8 cellular contexts compared by ENCODE assay signal in the genomic region with DNA sequence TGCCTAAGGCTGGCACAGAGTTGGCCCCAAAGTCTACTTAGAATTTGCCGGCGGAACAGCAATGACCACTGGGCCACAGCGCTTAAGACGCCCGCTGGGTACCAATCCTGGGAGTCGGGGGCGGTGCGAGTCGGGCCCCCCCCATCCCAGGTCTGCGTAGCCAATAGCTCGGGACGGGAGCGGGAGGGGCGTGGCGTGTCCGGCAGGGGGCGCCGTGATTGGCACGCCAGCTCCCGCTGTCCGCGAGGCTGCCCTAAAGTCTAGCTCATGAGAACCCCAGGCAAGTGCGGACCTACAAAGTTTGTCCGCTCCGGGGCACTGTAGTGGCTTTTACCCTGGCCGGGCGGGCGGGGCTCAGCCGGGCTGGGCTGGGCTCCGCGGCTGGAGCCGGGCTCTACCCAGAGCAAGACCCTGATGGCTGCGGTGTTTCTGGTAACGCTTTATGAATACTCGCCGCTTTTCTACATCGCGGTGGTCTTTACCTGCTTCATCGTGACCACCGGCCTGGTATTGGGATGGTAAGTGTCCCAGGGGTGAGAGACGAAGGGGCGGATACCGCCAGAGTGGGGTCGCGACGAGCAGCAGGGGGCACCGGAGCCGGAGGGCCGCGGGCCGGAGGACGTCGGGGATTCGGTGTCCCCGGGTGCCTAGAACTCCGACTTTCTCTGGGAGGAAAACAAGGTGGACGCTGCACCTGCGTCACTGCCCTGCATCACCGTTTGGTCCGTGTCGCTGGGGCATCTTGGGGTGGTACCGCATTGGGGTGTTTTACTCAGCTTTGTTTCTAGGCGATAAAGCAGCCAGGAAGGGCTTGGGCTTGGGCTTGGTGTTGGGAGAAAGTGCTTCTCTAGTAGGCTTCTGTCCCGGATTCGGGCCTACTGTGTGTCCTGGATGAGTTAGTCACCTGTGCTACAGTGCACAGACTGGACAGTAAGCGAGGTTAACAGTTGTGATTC. TPM values are rescaled to one million over a fixed set of nuclear protein-coding genes. Genes with fewer than 3 reads are reported as not detected.
DNase-seq lines count a peak whose midpoint lies in the region; TF ChIP-seq lines count a peak whose summit lies in the region.

A gene with protein sequence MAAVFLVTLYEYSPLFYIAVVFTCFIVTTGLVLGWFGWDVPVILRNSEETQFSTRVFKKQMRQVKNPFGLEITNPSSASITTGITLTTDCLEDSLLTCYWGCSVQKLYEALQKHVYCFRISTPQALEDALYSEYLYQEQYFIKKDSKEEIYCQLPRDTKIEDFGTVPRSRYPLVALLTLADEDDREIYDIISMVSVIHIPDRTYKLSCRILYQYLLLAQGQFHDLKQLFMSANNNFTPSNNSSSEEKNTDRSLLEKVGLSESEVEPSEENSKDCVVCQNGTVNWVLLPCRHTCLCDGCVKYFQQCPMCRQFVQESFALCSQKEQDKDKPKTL (plus strand): TSS at position 361 of the 956 bp plus-strand sequence. CDS start 54 bp downstream, at position 415.

- peaks cover 21% of the 10 kb centered on the region for H3K36me3 Mint-ChIP-seq in nephron (ENCODE audit: low read depth)
- peaks cover 12% of the 10 kb centered on the region for H3K36me3 Mint-ChIP-seq in stimulated activated naive CD8-positive, alpha-beta T cell treated with anti-CD3 and anti-CD28 coated beads, Interleukin-15, Interleukin-2, amounts not matched to agents 100 ng/mL and 50 ng/mL, for 24 hours (ENCODE audit: low read depth)

- H3K4me1 ChIP-seq in Loucy (ENCODE audit: insufficient read depth, low read length, poor library complexity, severe bottlenecking): peaks cover 32% of the 10 kb centered on the region

- peak; percentile 72 for TF ChIP-seq POLR2A in Raji (IDR thresholded peaks at IDR 0.05; ENCODE audit: insufficient read depth, low read depth, low read length)

- no peaks in the 10 kb centered on the region for H3K9me3 ChIP-seq in Loucy (ENCODE audit: insufficient read depth, low read depth, low read length)

- H3K4me3 ChIP-seq in H7 (ENCODE audit: insufficient read depth, low read depth, low read length): peak within 1 kb of the TSS; percentile 94
- H3K4me3 ChIP-seq in Loucy (ENCODE audit: low read length, poor library complexity, severe bottlenecking): peak within 1 kb of the TSS; percentile 86

- TF ChIP-seq CTCF in Loucy (conservative IDR thresholded peaks at IDR 0.05; ENCODE audit: low read length) (peak; percentile 34), nephron (IDR thresholded peaks at IDR 0.05; ENCODE audit: unreplicated experiment in 3 of 3) (peak; percentile 48 to 65 (median 50))

- DNase-seq in G401 (ENCODE audit: low spot score) (peak; percentile 98), H7 (peak; percentile 96), fibroblast of peridontal ligament (ENCODE audit: extremely low read depth) (peak; percentile 97)
- peak; percentile 96 for DNase-seq in activated T-helper 9 cell treated with anti-CD3 and anti-CD28 coated beads, Interleukin-2, amount 50 U/mL, for 16 hours (ENCODE audit: low read depth)

- H3K4me3 Mint-ChIP-seq in nephron: peak within 1 kb of the TSS; percentile 94 to 99 (median 99)
- H3K4me3 Mint-ChIP-seq in stimulated activated naive CD8-positive, alpha-beta T cell treated with anti-CD3 and anti-CD28 coated beads, Interleukin-15, Interleukin-2, amounts not matched to agents 100 ng/mL and 50 ng/mL, for 24 hours: peak within 1 kb of the TSS; percentile 94

- no peaks in the 10 kb centered on the region for H3K27me3 Mint-ChIP-seq in nephron (ENCODE audit: low read depth)
- no peaks in the 10 kb centered on the region for H3K27me3 Mint-ChIP-seq in stimulated activated naive CD8-positive, alpha-beta T cell treated with anti-CD3 and anti-CD28 coated beads, Interleukin-15, Interleukin-2, amounts not matched to agents 100 ng/mL and 50 ng/mL, for 24 hours

- H3K36me3 ChIP-seq in H7 (replicated peaks; ENCODE audit: control insufficient read depth, insufficient read depth, low read length) (peaks cover 1% of the 10 kb centered on the region; the same call in 1 of the 2 replicates), Loucy (ENCODE audit: insufficient read depth, low read length) (no peaks in the 10 kb centered on the region)

- peaks cover 45% of the 10 kb centered on the region for H3K79me2 ChIP-seq in Loucy (ENCODE audit: insufficient read depth, low read length)

- H3K9me2 ChIP-seq in Loucy (replicated peaks; ENCODE audit: low read depth, low read length): no peaks in the 10 kb centered on the region

- H3K9ac ChIP-seq in Loucy (ENCODE audit: low read depth, low read length, poor library complexity, severe bottlenecking): peak within 1 kb of the TSS; percentile 79

- H3F3A ChIP-seq in Loucy (ENCODE audit: low read depth): no peaks in the 10 kb centered on the region

- peak within 1 kb of the TSS; percentile 89 for H3K4me2 ChIP-seq in Loucy (ENCODE audit: low read depth, low read length, poor library complexity, severe bottlenecking)

- peaks cover 4% of the 10 kb centered on the region for H4K20me1 ChIP-seq in Loucy (ENCODE audit: insufficient read depth, low read length, poor library complexity, severe bottlenecking)

- peaks cover 23% of the 10 kb centered on the region for H3K4me1 Mint-ChIP-seq in nephron
- peaks cover 49% of the 10 kb centered on the region for H3K4me1 Mint-ChIP-seq in stimulated activated naive CD8-positive, alpha-beta T cell treated with anti-CD3 and anti-CD28 coated beads, Interleukin-15, Interleukin-2, amounts not matched to agents 100 ng/mL and 50 ng/mL, for 24 hours (ENCODE audit: low read depth)

- H2AFZ ChIP-seq in Loucy (ENCODE audit: low read length): peak within 1 kb of the TSS; percentile 93

- in situ Hi-C loops in G401 (cut with HindIII; ENCODE audit: low sequenced_read_pairs): no loop called here

- no peaks in the 10 kb centered on the region for H3K27me3 ChIP-seq in H7 (ENCODE audit: control insufficient read depth, insufficient read depth, low read length)
- H3K27me3 ChIP-seq in Loucy (ENCODE audit: insufficient read depth, low read length, poor library complexity, severe bottlenecking): no peaks in the 10 kb centered on the region

- peaks cover 8% of the 10 kb centered on the region for H3K9me3 Mint-ChIP-seq in nephron
- no peaks in the 10 kb centered on the region for H3K9me3 Mint-ChIP-seq in stimulated activated naive CD8-positive, alpha-beta T cell treated with anti-CD3 and anti-CD28 coated beads, Interleukin-15, Interleukin-2, amounts not matched to agents 100 ng/mL and 50 ng/mL, for 24 hours

- H3K27ac Mint-ChIP-seq in nephron: peak within 1 kb of the TSS; percentile 60 to 94 (median 93)
- H3K27ac Mint-ChIP-seq in stimulated activated naive CD8-positive, alpha-beta T cell treated with anti-CD3 and anti-CD28 coated beads, Interleukin-15, Interleukin-2, amounts not matched to agents 100 ng/mL and 50 ng/mL, for 24 hours: peak within 1 kb of the TSS; percentile 63

RNA-seq across cellular contexts. Expression of the gene that starts here (rescaled TPM):
- total RNA-seq in G401 (2014; rRNA removed; shearing (Covaris generic)): 14.7 and 26.9 TPM in 2 replicates
- total RNA-seq in H7 (2014; rRNA removed; shearing (Covaris generic)): 9.1 and 17.7 TPM in 2 replicates

Comparison
In these comparisons a context has a peak if more than half of its experiments do, and no peak if none do; other contexts are left out.
1. Peak in every context shown above with its lines: DNase-seq and H3K4me3 ChIP-seq.